ENCODE assay signal across 1 cellular context in the genomic region with DNA sequence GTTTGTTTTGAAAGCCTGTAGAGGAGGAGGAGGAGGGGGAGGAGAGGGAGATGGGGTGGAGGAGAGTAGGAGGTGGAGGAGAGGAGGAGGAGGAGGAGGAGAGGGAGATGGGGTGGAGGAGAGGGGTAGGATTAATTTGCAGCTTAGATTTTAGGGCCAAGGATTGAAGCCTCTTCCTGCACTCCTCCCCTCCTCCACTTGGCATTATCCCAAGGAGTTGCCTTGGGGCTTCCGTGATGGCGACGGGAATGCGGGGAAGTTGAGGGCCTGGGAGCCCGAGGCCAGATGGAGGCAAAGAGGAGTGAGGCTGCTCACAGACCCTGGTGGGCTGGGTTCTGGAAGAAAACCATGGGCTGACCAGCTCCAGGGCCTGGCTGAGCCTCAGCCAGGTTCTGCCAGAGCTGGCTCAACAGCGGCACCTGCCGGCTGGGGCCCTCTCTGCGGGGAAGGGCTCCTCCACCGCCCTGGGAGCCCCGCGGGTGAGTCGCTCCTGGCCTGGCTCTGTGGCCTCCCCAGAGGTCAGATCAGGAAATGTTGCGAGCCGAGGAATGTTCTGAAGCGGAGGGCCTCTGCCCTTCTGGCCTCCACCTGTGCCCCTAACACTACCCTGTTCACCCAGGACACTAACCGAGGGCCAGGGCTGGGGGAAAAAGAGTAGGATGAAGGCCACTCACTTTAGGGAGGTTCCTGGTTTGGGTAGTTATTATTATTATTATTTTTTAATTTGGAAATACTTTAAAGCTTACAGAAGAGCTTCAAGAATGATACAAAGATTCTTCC.
TF ChIP-seq lines count a peak whose summit lies in the region.

No MANE protein-coding gene starts in this region.

TF ChIP-seq in H1, 55 proteins besides CTCF, POLR2A, EP300 and RAD21 (continued from another document):
- TF ChIP-seq RXRA (IDR thresholded peaks at IDR 0.05; ENCODE audit: insufficient read depth, low read depth, low read length) (0 out of 2 replicates have a peak, but pooled peaks have one; percentile 49), CBX8 (IDR thresholded peaks at IDR 0.05; ENCODE audit: borderline replicate concordance, low read depth, low read length) (no peak)
